ENCODE assay signal across 8 cellular contexts in genomic region chr22:22110548-22111266, GRCh38.
A peak's percentile ranks its signal among the peaks of the same experiment; 100 is the strongest.
DNase-seq lines count a peak whose midpoint lies in the region; TF ChIP-seq lines count a peak whose summit lies in the region.

No MANE protein-coding gene starts in this region.

- H3K4me1 ChIP-seq in KMS-11 (ENCODE audit: low read depth, poor library complexity, severe bottlenecking), result no peaks in the 10 kb centered on the region

- POLR2A ChIA-PET in activated CD4-positive, alpha-beta memory T cell treated with anti-CD3 and anti-CD28 coated beads, Interleukin-2, amount 10 ng/mL, durations not matched to agents 7 days and 5 days (lab: Charles Lee), result interaction anchor here (1.1 to 1.7 kb wide), 4 partner anchors 26 to 100 kb away, joined by 3 to 7 read pairs (median 3); no protein-coding TSS in a partner anchor

- H3K36me3 ChIP-seq in GM06990 (ENCODE audit: control insufficient read depth, insufficient read depth, low read length) (no peaks in the 10 kb centered on the region), H7 (replicated peaks; ENCODE audit: control insufficient read depth, insufficient read depth, low read length) (no peaks in the 10 kb centered on the region), KMS-11 (ENCODE audit: insufficient read depth) (no peaks in the 10 kb centered on the region)

- TF ChIP-seq CTCF in GM06990 (IDR thresholded peaks at IDR 0.05; ENCODE audit: insufficient read depth, low read length, poor library complexity, severe bottlenecking), result peak; percentile 84
- peak; percentile 67 for TF ChIP-seq CTCF in KMS-11 (conservative IDR thresholded peaks at IDR 0.05; ENCODE audit: low read depth, low read length)
- TF ChIP-seq CTCF in glutamatergic neuron (IDR thresholded peaks at IDR 0.05; ENCODE audit: partially characterized antibody, unreplicated experiment), result peak; percentile 65

- H3K4me3 ChIP-seq in GM06990 (replicated peaks; ENCODE audit: low read depth, low read length), result 0 out of 2 replicates have a peak overlapping the region, but pooled peaks have one; percentile 7
- no peak overlapping the region for H3K4me3 ChIP-seq in H7 (ENCODE audit: insufficient read depth, low read depth, low read length)
- no peak overlapping the region for H3K4me3 ChIP-seq in KMS-11 (IDR thresholded peaks at IDR 0.05; ENCODE audit: insufficient read depth, low read depth, low read length)

- H3K4me1 Mint-ChIP-seq in activated CD4-positive, alpha-beta memory T cell treated with anti-CD3 and anti-CD28 coated beads, Interleukin-2, amount 10 ng/mL, durations not matched to agents 7 days and 5 days, result peaks cover 23% of the 10 kb centered on the region
- H3K4me1 Mint-ChIP-seq in glutamatergic neuron (ENCODE audit: low read depth, unreplicated experiment), result peaks cover 5% of the 10 kb centered on the region

- DNase-seq in AG08396 (ENCODE audit: low spot score), result peak; percentile 84
- DNase-seq in GM06990 (ENCODE audit: extremely low read depth, insufficient read length), result no peak
- DNase-seq in H7, result peak; percentile 82
- peak; percentile 78 for DNase-seq in activated CD4-positive, alpha-beta memory T cell treated with anti-CD3 and anti-CD28 coated beads, Interleukin-2, amount 10 ng/mL, durations not matched to agents 7 days and 5 days
- peak; percentile 79 for DNase-seq in glutamatergic neuron
- DNase-seq in retina, result peak; percentile 72
- no peak for DNase-seq in effector CD8-positive, alpha-beta T cell (lab: John Stamatoyannopoulos, UW)

- peak overlapping the region; percentile 4; the same call in 1 of the 2 replicates for H2AFZ ChIP-seq in KMS-11 (ENCODE audit: low read depth)

- H3K79me2 ChIP-seq in KMS-11 (ENCODE audit: insufficient read depth, low read depth), result no peaks in the 10 kb centered on the region

- H3K9ac ChIP-seq in KMS-11, result no peak overlapping the region

- CTCF ChIA-PET in activated CD4-positive, alpha-beta memory T cell treated with anti-CD3 and anti-CD28 coated beads, Interleukin-2, amount 10 ng/mL, durations not matched to agents 7 days and 5 days (lab: Charles Lee), result interaction anchor here (0.7 to 1.9 kb wide), 14 partner anchors 9 to 125 kb away, joined by 3 to 10 read pairs (median 4); no protein-coding TSS in a partner anchor

- H3K27me3 Mint-ChIP-seq in activated CD4-positive, alpha-beta memory T cell treated with anti-CD3 and anti-CD28 coated beads, Interleukin-2, amount 10 ng/mL, durations not matched to agents 7 days and 5 days, result no peaks in the 10 kb centered on the region
- peaks cover 1% of the 10 kb centered on the region for H3K27me3 Mint-ChIP-seq in glutamatergic neuron (ENCODE audit: unreplicated experiment)

- no peak overlapping the region for H3K4me3 Mint-ChIP-seq in activated CD4-positive, alpha-beta memory T cell treated with anti-CD3 and anti-CD28 coated beads, Interleukin-2, amount 10 ng/mL, durations not matched to agents 7 days and 5 days
- H3K4me3 Mint-ChIP-seq in glutamatergic neuron (ENCODE audit: unreplicated experiment), result no peak overlapping the region

- H3K27me3 ChIP-seq in GM06990 (replicated peaks; ENCODE audit: control insufficient read depth, insufficient read depth, low read length), result no peaks in the 10 kb centered on the region
- H3K27me3 ChIP-seq in H7 (ENCODE audit: control insufficient read depth, insufficient read depth, low read length), result peaks cover 56% of the 10 kb centered on the region
- no peaks in the 10 kb centered on the region for H3K27me3 ChIP-seq in KMS-11 (ENCODE audit: insufficient read depth, low read depth)

- H3K9me3 Mint-ChIP-seq in activated CD4-positive, alpha-beta memory T cell treated with anti-CD3 and anti-CD28 coated beads, Interleukin-2, amount 10 ng/mL, durations not matched to agents 7 days and 5 days, result no peaks in the 10 kb centered on the region
- H3K9me3 Mint-ChIP-seq in glutamatergic neuron (ENCODE audit: unreplicated experiment), result no peaks in the 10 kb centered on the region

- H3K27ac ChIP-seq in KMS-11, result no peak overlapping the region

- H4K20me1 ChIP-seq in KMS-11 (ENCODE audit: insufficient read depth), result no peaks in the 10 kb centered on the region

- H3K36me3 Mint-ChIP-seq in activated CD4-positive, alpha-beta memory T cell treated with anti-CD3 and anti-CD28 coated beads, Interleukin-2, amount 10 ng/mL, durations not matched to agents 7 days and 5 days (ENCODE audit: low read depth), result no peaks in the 10 kb centered on the region
- H3K36me3 Mint-ChIP-seq in glutamatergic neuron (ENCODE audit: unreplicated experiment), result no peaks in the 10 kb centered on the region

- peak overlapping the region; percentile 63 for H3K27ac Mint-ChIP-seq in activated CD4-positive, alpha-beta memory T cell treated with anti-CD3 and anti-CD28 coated beads, Interleukin-2, amount 10 ng/mL, durations not matched to agents 7 days and 5 days
- peak overlapping the region; percentile 55 for H3K27ac Mint-ChIP-seq in glutamatergic neuron (ENCODE audit: unreplicated experiment)

- no peak overlapping the region for H3K4me2 ChIP-seq in KMS-11

Comparison
In these comparisons a context has a peak if more than half of its experiments do, and no peak if none do; other contexts are left out.
1. DNase-seq: peak in AG08396 (single experiment), H7 (single experiment), activated CD4-positive, alpha-beta memory T cell treated with anti-CD3 and anti-CD28 coated beads, Interleukin-2, amount 10 ng/mL, durations not matched to agents 7 days and 5 days (single experiment), glutamatergic neuron (single experiment) and retina (single experiment); none in GM06990 (single experiment) and effector CD8-positive, alpha-beta T cell (single experiment).
2. Peak in every context shown above with its lines, with median percentiles within 50 percentile points of each other: CTCF ChIP-seq.